ENCODE assay signal across 22 cellular contexts in the genomic region with DNA sequence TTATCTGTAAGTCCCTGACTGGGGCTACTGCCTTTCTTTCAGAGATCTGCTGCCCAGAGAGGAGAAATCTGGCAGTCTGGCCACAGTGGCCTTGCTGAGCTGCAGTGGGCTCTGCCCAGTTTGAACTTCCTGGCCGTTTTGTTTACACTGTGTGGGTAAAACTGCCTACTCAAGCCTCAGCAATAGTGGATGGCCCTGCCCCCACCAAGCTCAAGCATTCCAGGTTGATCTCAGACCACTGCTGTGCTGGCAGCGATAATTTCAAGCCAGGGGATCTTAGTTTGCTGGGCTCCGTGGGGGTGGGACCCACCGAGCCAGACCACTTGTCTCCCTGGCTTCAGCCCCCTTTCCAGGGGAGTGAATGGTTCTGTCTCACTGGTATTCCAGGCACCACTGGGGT.
A peak's percentile ranks its signal among the peaks of the same experiment; 100 is the strongest.
DNase-seq lines count a peak whose midpoint lies in the region; ATAC-seq and TF ChIP-seq lines count a peak whose summit lies in the region.
"Had no signal": no experiment of that assay in that cellular context is flagged by ENCODE, and none has a peak within 500 bp of the region (broad histone marks: within the 10 kb centered on the region; RNA-seq: fewer than 3 reads in every experiment).

No MANE protein-coding gene starts in this region.

- H2BK120ac ChIP-seq in neuronal stem cell (ENCODE audit: low read depth, low read length): no peak overlapping the region

- no peak overlapping the region for H3K4ac ChIP-seq in neuronal stem cell (ENCODE audit: low read length)

- H3K79me2 ChIP-seq in GM23338 (replicated peaks; ENCODE audit: insufficient read depth): no peaks in the 10 kb centered on the region

- TF ChIP-seq CTCF in GM23338 (conservative IDR thresholded peaks at IDR 0.05; ENCODE audit: low read depth in 2 of 2) (no peak), endodermal cell (conservative IDR thresholded peaks at IDR 0.05) (no peak)

- no peak overlapping the region for H3K4me2 ChIP-seq in GM23338
- no peak overlapping the region for H3K4me2 ChIP-seq in neuronal stem cell (ENCODE audit: insufficient read depth, low read length, poor library complexity, severe bottlenecking)
- H3K4me2 ChIP-seq: BLaER1 treated with 17β-estradiol and CSF1 and Interleukin-3, amounts not matched to agents 10 nM and 100 nM had no signal

- peaks cover 3% of the 10 kb centered on the region; the same call in 2 of the 3 replicates for H3K9me3 Mint-ChIP-seq in GM23338
- peaks cover 38% of the 10 kb centered on the region for H3K9me3 Mint-ChIP-seq in endodermal cell
- peaks cover 11% of the 10 kb centered on the region for H3K9me3 Mint-ChIP-seq in activated naive CD4-positive, alpha-beta T cell treated with anti-CD3 and anti-CD28 coated beads for 36 hours
- H3K9me3 Mint-ChIP-seq in activated T-helper 17 cell treated with anti-CD3 and anti-CD28 coated beads, Interleukin-2, amount 50 U/mL, for 72 hours: peaks cover 4% of the 10 kb centered on the region

- H3K9me3 ChIP-seq in MG63 (no peaks in the 10 kb centered on the region), endodermal cell (ENCODE audit: control insufficient read depth, low read length) (peaks cover 4% of the 10 kb centered on the region), neuronal stem cell (replicated peaks in 1 of 2; ENCODE audit: control insufficient read depth in 2 of 2, insufficient read depth in 1 of 2, low read depth in 1 of 2, low read length in 2 of 2) (no peaks in the 10 kb centered on the region)
- H3K9me3 ChIP-seq: BLaER1 treated with 17β-estradiol and CSF1 and Interleukin-3, amounts not matched to agents 10 nM and 100 nM; left ventricle myocardium inferior; stomach; tibial nerve had no signal

- ATAC-seq in GM23338 (peak; percentile 68), GM19351 (IDR thresholded peaks at IDR 0.05; ENCODE audit: unreplicated experiment) (no peak)
- no peak for ATAC-seq in activated T-helper 17 cell treated with anti-CD3 and anti-CD28 coated beads, Interleukin-2, amount 50 U/mL, for 72 hours (replicated peaks)
- ATAC-seq: foreskin keratinocyte had no signal

- H2BK12ac ChIP-seq in neuronal stem cell (ENCODE audit: low read length): no peak overlapping the region

- H3F3A ChIP-seq in GM23338 (replicated peaks; ENCODE audit: low read depth): no peaks in the 10 kb centered on the region

- H2AFZ ChIP-seq in GM23338 (peak overlapping the region; percentile 93), neuronal stem cell (ENCODE audit: low read length) (peak overlapping the region; percentile 22)

- H3K18ac ChIP-seq in neuronal stem cell (ENCODE audit: low read length): peak overlapping the region; percentile 59

- H3K4me1 Mint-ChIP-seq in GM23338: peaks cover 13% of the 10 kb centered on the region
- peaks cover 26% of the 10 kb centered on the region for H3K4me1 Mint-ChIP-seq in endodermal cell
- no peaks in the 10 kb centered on the region for H3K4me1 Mint-ChIP-seq in activated naive CD4-positive, alpha-beta T cell treated with anti-CD3 and anti-CD28 coated beads for 36 hours (ENCODE audit: low read depth)
- H3K4me1 Mint-ChIP-seq in activated T-helper 17 cell treated with anti-CD3 and anti-CD28 coated beads, Interleukin-2, amount 50 U/mL, for 72 hours: no peaks in the 10 kb centered on the region
- H3K4me1 Mint-ChIP-seq: brain had no signal

- H2BK5ac ChIP-seq in neuronal stem cell (ENCODE audit: low read length): no peak overlapping the region

- DNase-seq in GM23338 (ENCODE audit: low spot score) (peak; percentile 37), MG63 (peak; percentile 33), endodermal cell (peak; percentile 77), neuronal stem cell (ENCODE audit: low spot score) (no peak), NCI-H2227 treated with DMSO at 0.1 percent for 48 hours (lab: John Stamatoyannopoulos, UW) (no peak)
- DNase-seq in activated naive CD4-positive, alpha-beta T cell treated with anti-CD3 and anti-CD28 coated beads for 36 hours: no peak
- DNase-seq: effector CD8-positive, alpha-beta T cell; erythroblast; foreskin keratinocyte; Kasumi-1; left ventricle myocardium inferior; NCI-H1048; NCI-H187; NCI-H774; stimulated activated CD8-positive, alpha-beta memory T cell treated with anti-CD3 and anti-CD28 coated beads, Interleukin-4, amount 100 ng/mL, for 48 hours; stomach; T1000 had no signal

- H3K27ac ChIP-seq in GM23338 (ENCODE audit: low read depth) (no peak overlapping the region), endodermal cell (ENCODE audit: low read depth, low read length) (no peak overlapping the region), neuronal stem cell (replicated peaks; ENCODE audit: low read length) (no peak overlapping the region)
- H3K27ac ChIP-seq: BLaER1 treated with 17β-estradiol and CSF1 and Interleukin-3, amounts not matched to agents 10 nM and 100 nM; foreskin keratinocyte; left ventricle myocardium inferior; stomach; tibial nerve had no signal

- H3K27me3 Mint-ChIP-seq in GM23338 (ENCODE audit: insufficient read depth, low read depth, poor library complexity): peaks cover 2% of the 10 kb centered on the region
- H3K27me3 Mint-ChIP-seq in endodermal cell (ENCODE audit: insufficient read depth): no peaks in the 10 kb centered on the region
- no peaks in the 10 kb centered on the region for H3K27me3 Mint-ChIP-seq in activated naive CD4-positive, alpha-beta T cell treated with anti-CD3 and anti-CD28 coated beads for 36 hours (ENCODE audit: low read depth)
- no peaks in the 10 kb centered on the region for H3K27me3 Mint-ChIP-seq in activated T-helper 17 cell treated with anti-CD3 and anti-CD28 coated beads, Interleukin-2, amount 50 U/mL, for 72 hours

- no peak overlapping the region for H3K4me3 Mint-ChIP-seq in GM23338
- H3K4me3 Mint-ChIP-seq in endodermal cell: no peak overlapping the region
- no peak overlapping the region for H3K4me3 Mint-ChIP-seq in activated naive CD4-positive, alpha-beta T cell treated with anti-CD3 and anti-CD28 coated beads for 36 hours
- no peak overlapping the region for H3K4me3 Mint-ChIP-seq in activated T-helper 17 cell treated with anti-CD3 and anti-CD28 coated beads, Interleukin-2, amount 50 U/mL, for 72 hours
- H3K4me3 Mint-ChIP-seq: brain had no signal

- H3K27ac Mint-ChIP-seq in GM23338 (0 out of 2 replicates have a peak overlapping the region, but pooled peaks have one; percentile 22), endodermal cell (peak overlapping the region; percentile 77)
- no peak overlapping the region for H3K27ac Mint-ChIP-seq in activated naive CD4-positive, alpha-beta T cell treated with anti-CD3 and anti-CD28 coated beads for 36 hours
- H3K27ac Mint-ChIP-seq in activated T-helper 17 cell treated with anti-CD3 and anti-CD28 coated beads, Interleukin-2, amount 50 U/mL, for 72 hours: no peak overlapping the region

- H3K4me1 ChIP-seq in GM23338 (ENCODE audit: insufficient read depth) (peaks cover 14% of the 10 kb centered on the region), endodermal cell (ENCODE audit: control insufficient read depth, insufficient read depth, low read length) (no peaks in the 10 kb centered on the region), neuronal stem cell (ENCODE audit: control insufficient read depth in 2 of 2, insufficient read depth in 1 of 2, low read depth in 1 of 2, low read length in 2 of 2) (peaks cover 0 to 2% of the 10 kb centered on the region in 2 donors)
- H3K4me1 ChIP-seq: left ventricle myocardium inferior, tibial nerve had no signal

- H3K9me2 ChIP-seq in GM23338 (ENCODE audit: insufficient read depth): peaks cover 4% of the 10 kb centered on the region

- H2BK15ac ChIP-seq in neuronal stem cell (ENCODE audit: low read length): no peak overlapping the region

- H3K9ac ChIP-seq in endodermal cell (ENCODE audit: extremely low read depth, low read length, poor library complexity, severe bottlenecking) (no peak overlapping the region), neuronal stem cell (ENCODE audit: low read depth, low read length, poor library complexity) (no peak overlapping the region)
- H3K9ac ChIP-seq: BLaER1 treated with 17β-estradiol and CSF1 and Interleukin-3, amounts not matched to agents 10 nM and 100 nM had no signal

- H3K23ac ChIP-seq in neuronal stem cell (ENCODE audit: low read depth, low read length, poor library complexity): no peak overlapping the region

- H3K36me3 ChIP-seq in GM23338 (ENCODE audit: insufficient read depth) (no peaks in the 10 kb centered on the region; the same call in 1 of the 2 replicates), MG63 (no peaks in the 10 kb centered on the region), endodermal cell (ENCODE audit: control insufficient read depth, insufficient read depth, low read length) (no peaks in the 10 kb centered on the region), neuronal stem cell (replicated peaks in 1 of 2; ENCODE audit: control insufficient read depth in 2 of 2, insufficient read depth in 2 of 2, low read length in 2 of 2) (no peaks in the 10 kb centered on the region)
- H3K36me3 ChIP-seq: BLaER1 treated with 17β-estradiol and CSF1 and Interleukin-3, amounts not matched to agents 10 nM and 100 nM; left ventricle myocardium inferior; stomach; tibial nerve had no signal

- H3K79me1 ChIP-seq in neuronal stem cell (ENCODE audit: low read depth, low read length): no peaks in the 10 kb centered on the region

- CTCF ChIA-PET in activated naive CD4-positive, alpha-beta T cell treated with anti-CD3 and anti-CD28 coated beads for 36 hours (lab: Charles Lee): no interaction called here

- no peak overlapping the region for H4K91ac ChIP-seq in neuronal stem cell (ENCODE audit: low read depth, low read length, poor library complexity)

- intact Hi-C loops in activated naive CD4-positive, alpha-beta T cell treated with anti-CD3 and anti-CD28 coated beads for 36 hours (cut with micrococcal nuclease): loop anchor here (10.0 kb wide), 1 partner anchor 58 kb away; no protein-coding TSS in a partner anchor

- no peak overlapping the region for H2AK5ac ChIP-seq in neuronal stem cell (ENCODE audit: low read depth, low read length)

- H4K8ac ChIP-seq in neuronal stem cell (ENCODE audit: low read depth, low read length): no peak overlapping the region

- no peak overlapping the region for H3K14ac ChIP-seq in neuronal stem cell (ENCODE audit: low read length)

- no peaks in the 10 kb centered on the region; the same call in 2 of the 3 replicates for H3K36me3 Mint-ChIP-seq in GM23338 (ENCODE audit: low read depth)
- peaks cover 10% of the 10 kb centered on the region for H3K36me3 Mint-ChIP-seq in endodermal cell (ENCODE audit: low read depth)
- H3K36me3 Mint-ChIP-seq in activated naive CD4-positive, alpha-beta T cell treated with anti-CD3 and anti-CD28 coated beads for 36 hours (ENCODE audit: low read depth): no peaks in the 10 kb centered on the region
- H3K36me3 Mint-ChIP-seq in activated T-helper 17 cell treated with anti-CD3 and anti-CD28 coated beads, Interleukin-2, amount 50 U/mL, for 72 hours (ENCODE audit: low read depth): no peaks in the 10 kb centered on the region
- H3K36me3 Mint-ChIP-seq: brain had no signal

- no peaks in the 10 kb centered on the region for H3K27me3 ChIP-seq in GM23338 (ENCODE audit: insufficient read depth)
- H3K27me3 ChIP-seq in MG63: no peaks in the 10 kb centered on the region
- H3K27me3 ChIP-seq in endodermal cell (ENCODE audit: control insufficient read depth, insufficient read depth, low read length, poor library complexity, severe bottlenecking): no peaks in the 10 kb centered on the region
- no peaks in the 10 kb centered on the region for H3K27me3 ChIP-seq in neuronal stem cell (ENCODE audit: control insufficient read depth in 3 of 3, insufficient read depth in 3 of 3, low read depth in 1 of 3, low read length in 3 of 3)
- H3K27me3 ChIP-seq: BLaER1 treated with 17β-estradiol and CSF1 and Interleukin-3, amounts not matched to agents 10 nM and 100 nM; foreskin keratinocyte; stomach; tibial nerve had no signal

- H3K4me3 ChIP-seq in GM23338 (no peak overlapping the region), MG63 (no peak overlapping the region), endodermal cell (ENCODE audit: low read length) (no peak overlapping the region), neuronal stem cell (ENCODE audit: low read length in 2 of 2) (no peak overlapping the region)
- H3K4me3 ChIP-seq: BLaER1 treated with 17β-estradiol and CSF1 and Interleukin-3, amounts not matched to agents 10 nM and 100 nM; left ventricle myocardium inferior; stomach; tibial nerve had no signal

- WGBS in endodermal cell (ENCODE audit: insufficient coverage in 1 of 2, insufficient read length in 1 of 2), 2 experiments: 49 to 66% methylated on average over 2 to 4 of the region's 4 CpGs
- no CpG with 5 or more reads among the region's 4 CpGs for WGBS in neuronal stem cell (ENCODE audit: extremely low coverage in 2 of 2, insufficient read length in 2 of 2, insufficient replicate concordance in 1 of 2), 2 donors

- no peaks in the 10 kb centered on the region for H4K20me1 ChIP-seq in GM23338 (replicated peaks; ENCODE audit: insufficient read depth)
- H4K20me1 ChIP-seq: BLaER1 treated with 17β-estradiol and CSF1 and Interleukin-3, amounts not matched to agents 10 nM and 100 nM had no signal

Comparison
In these comparisons a context has a peak if more than half of its experiments do, and no peak if none do; other contexts are left out.
1. DNase-seq: peak in GM23338 (single experiment), MG63 (single experiment) and endodermal cell (single experiment); none in neuronal stem cell (single experiment), activated naive CD4-positive, alpha-beta T cell treated with anti-CD3 and anti-CD28 coated beads for 36 hours (single experiment) and NCI-H2227 treated with DMSO at 0.1 percent for 48 hours (single experiment).
2. H3K27ac Mint-ChIP-seq: peak in GM23338 (single experiment) and endodermal cell (single experiment); none in activated naive CD4-positive, alpha-beta T cell treated with anti-CD3 and anti-CD28 coated beads for 36 hours (single experiment) and activated T-helper 17 cell treated with anti-CD3 and anti-CD28 coated beads, Interleukin-2, amount 50 U/mL, for 72 hours (single experiment).